In genomic region chr7:25062380-25062779, GRCh38 we compare ENCODE assay signal across 6 cellular contexts.
"Had no signal": no experiment of that assay in that cellular context is flagged by ENCODE, and none has a peak within 500 bp of the region (broad histone marks: within the 10 kb centered on the region; RNA-seq: fewer than 3 reads in every experiment).

No MANE protein-coding gene starts in this region.

- H3K27ac Mint-ChIP-seq: H9 had no signal

- ATAC-seq: K562 had no signal

- DNase-seq: GM23248, H9, HCEC 1CT, IMR-90, KG1 had no signal

- H3K4me3 Mint-ChIP-seq: H9 had no signal
